22 cellular contexts compared by ENCODE assay signal in genomic region chr11:42552786-42553185, GRCh38.
"Had no signal": no experiment of that assay in that cellular context is flagged by ENCODE, and none has a peak within 500 bp of the region (broad histone marks: within the 10 kb centered on the region; RNA-seq: fewer than 3 reads in every experiment).

No MANE protein-coding gene starts in this region.

- H3K9me3 ChIP-seq: gastrocnemius medialis, spleen, upper lobe of right lung had no signal

- FAIRE-seq: endometrium had no signal

- H3K27ac ChIP-seq: gastrocnemius medialis, spleen, upper lobe of right lung had no signal

- H3K4me1 ChIP-seq: gastrocnemius medialis, spleen, upper lobe of right lung had no signal

- ATAC-seq: activated T-cell treated with anti-CD3 and anti-CD28 coated beads, Interleukin-2, amount 50 U/mL, for 4 hours; gastrocnemius medialis; left lobe of liver; naive thymus-derived CD8-positive, alpha-beta T cell; upper lobe of right lung had no signal

- H3K27me3 ChIP-seq: gastrocnemius medialis, spleen, upper lobe of right lung had no signal

- H3K36me3 ChIP-seq: gastrocnemius medialis, spleen, upper lobe of right lung had no signal

- H3K4me3 ChIP-seq: gastrocnemius medialis, lung, spleen, upper lobe of right lung had no signal

- DNase-seq: activated CD4-positive, alpha-beta T cell treated with anti-CD3 and anti-CD28 coated beads for 4 hours; activated CD4-positive, alpha-beta T cell treated with anti-CD3 and anti-CD28 coated beads, Interleukin-2, amount 50 U/mL, for 48 hours; activated CD4-positive, CD25-positive, alpha-beta regulatory T cell; activated CD8-positive, alpha-beta memory T cell treated with anti-CD3 and anti-CD28 coated beads, Interleukin-2, amount 50 U/mL, for 48 hours; activated naive CD4-positive, alpha-beta T cell treated with Interleukin-2 at 50 U/mL for 16 hours; activated naive CD8-positive, alpha-beta T cell treated with anti-CD3 and anti-CD28 coated beads, Interleukin-2, amount 10 ng/mL, durations not matched to agents 7 days and 5 days; activated T-cell treated with anti-CD3 and anti-CD28 coated beads, Interleukin-2, amount 50 U/mL, for 4 hours; amygdala; effector CD4-positive, alpha-beta T cell; erythroblast; gastrocnemius medialis; islet precursor cell; naive thymus-derived CD8-positive, alpha-beta T cell; retina; spleen; stimulated activated CD4-positive, alpha-beta T cell treated with anti-CD3 and anti-CD28 coated beads, Interleukin-4, amount 100 ng/mL, for 24 hours; stimulated activated naive CD4-positive, alpha-beta T cell treated with Interleukin-2 at 50 U/mL for 16 hours; T1000; upper lobe of right lung had no signal
